In the genomic region with DNA sequence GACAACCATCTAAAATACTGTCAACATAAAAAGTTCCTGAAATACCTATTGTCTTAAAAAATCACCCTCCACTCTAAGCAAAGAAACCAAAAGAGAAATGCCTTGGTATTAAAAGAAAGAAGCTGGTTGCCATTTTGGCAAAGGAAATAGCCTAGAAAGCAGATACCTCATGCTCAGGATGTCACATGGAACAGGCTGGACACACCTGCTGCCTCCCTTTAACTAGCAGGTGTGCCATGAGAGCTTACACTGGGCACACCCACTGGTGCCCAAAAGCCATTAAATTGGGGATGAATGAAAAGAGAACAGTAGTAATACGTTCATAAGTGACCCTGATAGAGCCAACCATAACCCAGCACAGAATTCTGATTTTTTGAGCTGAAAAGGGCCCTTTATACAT, we compare ENCODE assay signal across 8 cellular contexts. TPM values are rescaled to one million over a fixed set of nuclear protein-coding genes. Genes with fewer than 3 reads are reported as not detected.
DNase-seq lines count a peak whose midpoint lies in the region; ATAC-seq and TF ChIP-seq lines count a peak whose summit lies in the region.

No MANE protein-coding gene starts in this region.

- H3K36me3 Mint-ChIP-seq in activated naive CD4-positive, alpha-beta T cell treated with anti-CD3 and anti-CD28 coated beads, Interleukin-2, amount 10 ng/mL, durations not matched to agents 7 days and 5 days, result peaks cover 7% of the 10 kb centered on the region
- H3K36me3 Mint-ChIP-seq in type B pancreatic cell, result peaks cover 11% of the 10 kb centered on the region

- H3K4me1 ChIP-seq in SJCRH30 (0 out of 2 replicates have a peak, but pooled peaks cover 3% of the 10 kb centered on the region), iPS-15b (ENCODE audit: control insufficient read depth, insufficient read depth, low read length) (peaks cover 14% of the 10 kb centered on the region)

- H3K27me3 ChIP-seq in SJCRH30 (no peaks in the 10 kb centered on the region), iPS-15b (ENCODE audit: control insufficient read depth, insufficient read depth, low read length) (peaks cover 10% of the 10 kb centered on the region)

- H3K9me3 Mint-ChIP-seq in activated naive CD4-positive, alpha-beta T cell treated with anti-CD3 and anti-CD28 coated beads, Interleukin-2, amount 10 ng/mL, durations not matched to agents 7 days and 5 days, result no peaks in the 10 kb centered on the region
- H3K9me3 Mint-ChIP-seq in type B pancreatic cell, result no peaks in the 10 kb centered on the region

- no peaks in the 10 kb centered on the region for H3K36me3 ChIP-seq in SJCRH30
- H3K36me3 ChIP-seq in iPS-15b (ENCODE audit: control insufficient read depth, insufficient read depth, low read length), result no peaks in the 10 kb centered on the region

- H3K9me3 ChIP-seq in SJCRH30 (replicated peaks), result no peaks in the 10 kb centered on the region
- no peaks in the 10 kb centered on the region for H3K9me3 ChIP-seq in iPS-15b (ENCODE audit: control insufficient read depth, insufficient read depth, low read length)

- CTCF ChIA-PET in activated naive CD4-positive, alpha-beta T cell treated with anti-CD3 and anti-CD28 coated beads, Interleukin-2, amount 10 ng/mL, durations not matched to agents 7 days and 5 days (lab: Charles Lee), result interaction anchor here (0.6 to 2.1 kb wide), 4 partner anchors 57 to 101 kb away, joined by 3 to 7 read pairs (median 4); no protein-coding TSS in a partner anchor

- no peak overlapping the region for H3K27ac ChIP-seq in SJCRH30

- TF ChIP-seq CTCF in type B pancreatic cell (conservative IDR thresholded peaks at IDR 0.05), result no peak

- H3K4me1 Mint-ChIP-seq in activated naive CD4-positive, alpha-beta T cell treated with anti-CD3 and anti-CD28 coated beads, Interleukin-2, amount 10 ng/mL, durations not matched to agents 7 days and 5 days, result peaks cover 35% of the 10 kb centered on the region
- peaks cover 28% of the 10 kb centered on the region for H3K4me1 Mint-ChIP-seq in type B pancreatic cell (ENCODE audit: unreplicated experiment)

- DNase-seq in activated naive CD4-positive, alpha-beta T cell treated with anti-CD3 and anti-CD28 coated beads, Interleukin-2, amount 10 ng/mL, durations not matched to agents 7 days and 5 days, result no peak
- DNase-seq in activated naive CD4-positive, alpha-beta T cell treated with anti-CD3 and anti-CD28 coated beads, Interleukin-2, amount 50 U/mL, for 16 hours, result no peak
- DNase-seq in SJCRH30 (no peak), type B pancreatic cell (ENCODE audit: extremely low spot score, unreplicated experiment) (no peak), sciatic nerve (ENCODE audit: low spot score) (no peak), NOMO-1 (lab: John Stamatoyannopoulos, UW; ENCODE audit: unreplicated experiment in 2 of 2) (no peak)
- no peak for DNase-seq in stimulated activated naive CD4-positive, alpha-beta T cell treated with Interleukin-2 at 50 U/mL for 16 hours (lab: John Stamatoyannopoulos, UW)

- H3K27ac Mint-ChIP-seq in activated naive CD4-positive, alpha-beta T cell treated with anti-CD3 and anti-CD28 coated beads, Interleukin-2, amount 10 ng/mL, durations not matched to agents 7 days and 5 days, result peak overlapping the region; percentile 71
- H3K27ac Mint-ChIP-seq in type B pancreatic cell, result peak overlapping the region; percentile 84

- H3K4me3 ChIP-seq in SJCRH30, result peak overlapping the region; percentile 88; the same call in 1 of the 2 replicates
- peak overlapping the region; percentile 73 for H3K4me3 ChIP-seq in iPS-15b (ENCODE audit: low read depth, low read length)

- peaks cover 15% of the 10 kb centered on the region for H3K27me3 Mint-ChIP-seq in activated naive CD4-positive, alpha-beta T cell treated with anti-CD3 and anti-CD28 coated beads, Interleukin-2, amount 10 ng/mL, durations not matched to agents 7 days and 5 days
- H3K27me3 Mint-ChIP-seq in type B pancreatic cell, result peaks cover 30% of the 10 kb centered on the region

- H3K9ac ChIP-seq in iPS-15b (ENCODE audit: low read depth, low read length), result no peak overlapping the region

- H3K4me3 Mint-ChIP-seq in activated naive CD4-positive, alpha-beta T cell treated with anti-CD3 and anti-CD28 coated beads, Interleukin-2, amount 10 ng/mL, durations not matched to agents 7 days and 5 days, result peak overlapping the region; percentile 84
- H3K4me3 Mint-ChIP-seq in type B pancreatic cell, result peak overlapping the region; percentile 96

- ATAC-seq in sciatic nerve, result no peak

- intact Hi-C loops in sciatic nerve (cut with DNase I), result no loop called here

RNA-seq across cellular contexts. Expression of a gene that starts 1.5 kb away (rescaled TPM):
- 19.1 and 21.1 TPM in 2 replicates for total RNA-seq in SJCRH30 (2014; rRNA removed; shearing (Covaris generic))
- total RNA-seq in type B pancreatic cell (ENCODE audit: low replicate concordance) (16.4 and 19.6 TPM in 2 replicates), sciatic nerve (75.9 TPM)
